21 cellular contexts compared by ENCODE assay signal in the genomic region with DNA sequence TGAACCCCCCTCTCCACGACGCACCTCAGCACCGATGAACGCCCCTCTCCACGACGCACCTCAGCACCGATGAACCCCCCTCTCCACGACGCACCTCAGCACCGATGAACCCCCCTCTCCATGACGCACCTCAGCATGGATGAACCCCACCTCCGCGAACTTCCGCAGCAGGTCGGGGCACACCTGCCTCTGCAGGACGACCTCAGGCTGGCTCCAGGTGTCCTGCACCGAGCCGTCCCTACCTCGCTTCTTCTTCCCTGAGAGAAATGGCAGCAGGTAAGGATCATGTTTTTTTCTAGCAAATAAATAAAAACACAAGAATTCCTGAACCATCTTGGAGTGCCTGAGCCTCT. TPM values are rescaled to one million over a fixed set of nuclear protein-coding genes. Genes with fewer than 3 reads are reported as not detected.
A peak's percentile ranks its signal among the peaks of the same experiment; 100 is the strongest.
DNase-seq lines count a peak whose midpoint lies in the region; ATAC-seq and TF ChIP-seq lines count a peak whose summit lies in the region.
"Had no signal": no experiment of that assay in that cellular context is flagged by ENCODE, and none has a peak within 500 bp of the region (broad histone marks: within the 10 kb centered on the region; RNA-seq: fewer than 3 reads in every experiment).

No MANE protein-coding gene starts in this region.

- H3K9ac ChIP-seq in BLaER1 (no peak overlapping the region), neuronal stem cell (ENCODE audit: low read depth, low read length, poor library complexity) (no peak overlapping the region), mesendoderm (ENCODE audit: low read length) (no peak overlapping the region)
- H3K9ac ChIP-seq: BLaER1 treated with 17β-estradiol and CSF1 and Interleukin-3, amounts not matched to agents 10 nM and 100 nM; GM23248 had no signal

- peak overlapping the region; percentile 82 for H3K14ac ChIP-seq in neuronal stem cell (ENCODE audit: low read length)

- H3K18ac ChIP-seq in neuronal stem cell (ENCODE audit: low read length) (no peak overlapping the region), mesendoderm (ENCODE audit: low read length) (no peak overlapping the region)

- no peak for ATAC-seq in Right ventricle myocardium superior (ENCODE audit: poor library complexity)
- ATAC-seq in HG02870 (IDR thresholded peaks at IDR 0.05; ENCODE audit: unreplicated experiment), result no peak
- ATAC-seq: GM12878, HCT116 had no signal

- H2BK15ac ChIP-seq in neuronal stem cell (ENCODE audit: low read length) (no peak overlapping the region), mesendoderm (replicated peaks; ENCODE audit: low read depth) (no peak overlapping the region)

- no peaks in the 10 kb centered on the region for H3K79me2 ChIP-seq in mesendoderm (ENCODE audit: control insufficient read depth, insufficient read depth, low read length)

- H3K27ac ChIP-seq in left ventricle myocardium inferior (replicated peaks) (no peak overlapping the region), BLaER1 (no peak overlapping the region), neuronal stem cell (replicated peaks; ENCODE audit: low read length) (no peak overlapping the region), spleen (no peak overlapping the region), mesendoderm (ENCODE audit: low read depth, low read length) (no peak overlapping the region)
- H3K27ac ChIP-seq: 22Rv1; BLaER1 treated with 17β-estradiol and CSF1 and Interleukin-3, amounts not matched to agents 10 nM and 100 nM; GM23248 had no signal

- TF ChIP-seq CTCF in left ventricle myocardium inferior (IDR thresholded peaks at IDR 0.05; ENCODE audit: borderline replicate concordance) (no peak), spleen (IDR thresholded peaks at IDR 0.05 in 8 of 11, conservative IDR thresholded peaks at IDR 0.05 in 3 of 11) (no peak)

- intact Hi-C loops in Right ventricle myocardium superior (cut with DNase I), result no loop called here
- intact Hi-C loops in left ventricle myocardium inferior (cut with micrococcal nuclease), result no loop called here
- intact Hi-C loops in spleen (cut with DNase I; ENCODE audit: low total_unique reads), result no loop called here

- peaks cover 27% of the 10 kb centered on the region for H4K20me1 ChIP-seq in BLaER1

- H3K36me3 ChIP-seq in left ventricle myocardium inferior (no peaks in the 10 kb centered on the region), BLaER1 (no peaks in the 10 kb centered on the region), neuronal stem cell (replicated peaks in 1 of 2; ENCODE audit: control insufficient read depth in 2 of 2, insufficient read depth in 2 of 2, low read length in 2 of 2) (no peaks in the 10 kb centered on the region), spleen (no peaks in the 10 kb centered on the region), mesendoderm (ENCODE audit: control insufficient read depth, insufficient read depth, low read length) (no peaks in the 10 kb centered on the region)
- H3K36me3 ChIP-seq: BLaER1 treated with 17β-estradiol and CSF1 and Interleukin-3, amounts not matched to agents 10 nM and 100 nM had no signal

- peak; percentile 30 for DNase-seq in Right ventricle myocardium superior
- DNase-seq in left ventricle myocardium inferior, result no peak
- no peak for DNase-seq in neuronal stem cell (ENCODE audit: low spot score)
- DNase-seq in spleen, result peak; percentile 31
- DNase-seq in NCI-H2081 treated with DMSO at 0.1 percent for 48 hours (lab: John Stamatoyannopoulos, UW), result no peak
- no peak for DNase-seq in mesendoderm
- DNase-seq: DMS 273 treated with DMSO at 0.1 percent for 48 hours, EL, GDM1, GM23248, H7 had no signal

- H3K56ac ChIP-seq in mesendoderm (ENCODE audit: low read length), result no peak overlapping the region

- no CpG with 5 or more reads among the region's 19 CpGs for WGBS in neuronal stem cell (ENCODE audit: extremely low coverage in 2 of 2, insufficient read length in 2 of 2, insufficient replicate concordance in 1 of 2), 2 donors
- WGBS in spleen, 5 donors, result 94 to 96% (median 95%) methylated on average over 15 to 19 of the region's 19 CpGs
- WGBS in mesendoderm (ENCODE audit: extremely low coverage, insufficient coverage, low lambda C conversion rate), result no CpG with 5 or more reads among the region's 19 CpGs

- H3K27me3 ChIP-seq in left ventricle myocardium inferior (ENCODE audit: low read depth) (peaks cover 51% of the 10 kb centered on the region), BLaER1 (peaks cover 27% of the 10 kb centered on the region), neuronal stem cell (ENCODE audit: control insufficient read depth in 3 of 3, insufficient read depth in 3 of 3, low read depth in 1 of 3, low read length in 3 of 3) (no peaks in the 10 kb centered on the region), spleen (replicated peaks in 1 of 7) (peaks cover 0 to 87% (median 20%) of the 10 kb centered on the region in 7 donors), mesendoderm (ENCODE audit: insufficient read depth, low read length, poor library complexity) (no peaks in the 10 kb centered on the region)

- H2BK120ac ChIP-seq in neuronal stem cell (ENCODE audit: low read depth, low read length) (no peak overlapping the region), mesendoderm (ENCODE audit: low read depth, low read length) (no peak overlapping the region)

- no peak for TF ChIP-seq POLR2A in spleen (IDR thresholded peaks at IDR 0.05)

- H3K23ac ChIP-seq in neuronal stem cell (ENCODE audit: low read depth, low read length, poor library complexity) (no peak overlapping the region), mesendoderm (ENCODE audit: low read length) (no peak overlapping the region)

- H2BK5ac ChIP-seq in neuronal stem cell (ENCODE audit: low read length) (peak overlapping the region; percentile 75), mesendoderm (ENCODE audit: low read length) (no peak overlapping the region)

- H3K4me2 ChIP-seq in BLaER1, result peak overlapping the region; percentile 9; the same call in 1 of the 2 replicates
- no peak overlapping the region for H3K4me2 ChIP-seq in neuronal stem cell (ENCODE audit: insufficient read depth, low read length, poor library complexity, severe bottlenecking)
- H3K4me2 ChIP-seq in mesendoderm (ENCODE audit: low read length), result no peak overlapping the region

- H3K4me3 ChIP-seq in left ventricle myocardium inferior, result no peak overlapping the region
- no peak overlapping the region for H3K4me3 ChIP-seq in BLaER1
- no peak overlapping the region for H3K4me3 ChIP-seq in neuronal stem cell (ENCODE audit: low read length in 2 of 2)
- H3K4me3 ChIP-seq in spleen, result no peak overlapping the region
- H3K4me3 ChIP-seq in mesendoderm (ENCODE audit: low read length), result no peak overlapping the region
- H3K4me3 ChIP-seq: BLaER1 treated with 17β-estradiol and CSF1 and Interleukin-3, amounts not matched to agents 10 nM and 100 nM; GM12878; GM23248 had no signal

- H4K5ac ChIP-seq in mesendoderm (ENCODE audit: low read length), result no peak overlapping the region

- H2AK5ac ChIP-seq in neuronal stem cell (ENCODE audit: low read depth, low read length) (peak overlapping the region; percentile 89), mesendoderm (ENCODE audit: low read length) (no peak overlapping the region)

- H3K9me3 ChIP-seq in left ventricle myocardium inferior (replicated peaks) (no peaks in the 10 kb centered on the region), BLaER1 (no peaks in the 10 kb centered on the region), neuronal stem cell (replicated peaks in 1 of 2; ENCODE audit: control insufficient read depth in 2 of 2, insufficient read depth in 1 of 2, low read depth in 1 of 2, low read length in 2 of 2) (no peaks in the 10 kb centered on the region), spleen (no peaks in the 10 kb centered on the region)
- H3K9me3 ChIP-seq: BLaER1 treated with 17β-estradiol and CSF1 and Interleukin-3, amounts not matched to agents 10 nM and 100 nM had no signal

- H3K79me1 ChIP-seq in neuronal stem cell (ENCODE audit: low read depth, low read length), result no peaks in the 10 kb centered on the region
- H3K79me1 ChIP-seq in mesendoderm (ENCODE audit: low read length), result no peaks in the 10 kb centered on the region

- H2AFZ ChIP-seq in neuronal stem cell (ENCODE audit: low read length), result no peak overlapping the region
- H2AFZ ChIP-seq: GM23248 had no signal

- no peak overlapping the region for H4K91ac ChIP-seq in neuronal stem cell (ENCODE audit: low read depth, low read length, poor library complexity)

- H3K4me1 ChIP-seq in left ventricle myocardium inferior (no peaks in the 10 kb centered on the region), BLaER1 (peaks cover 47% of the 10 kb centered on the region), neuronal stem cell (ENCODE audit: control insufficient read depth in 2 of 2, insufficient read depth in 1 of 2, low read depth in 1 of 2, low read length in 2 of 2) (peaks cover 0 to 3% of the 10 kb centered on the region in 2 donors), spleen (peaks cover 0 to 21% (median 8%) of the 10 kb centered on the region in 6 donors), mesendoderm (ENCODE audit: control insufficient read depth, low read depth, low read length) (no peaks in the 10 kb centered on the region)

- H4K8ac ChIP-seq in neuronal stem cell (ENCODE audit: low read depth, low read length) (no peak overlapping the region), mesendoderm (ENCODE audit: low read depth, low read length) (no peak overlapping the region)

- H2BK12ac ChIP-seq in neuronal stem cell (ENCODE audit: low read length), result no peak overlapping the region

- H3K4ac ChIP-seq in neuronal stem cell (ENCODE audit: low read length) (no peak overlapping the region), mesendoderm (ENCODE audit: low read depth, low read length) (no peak overlapping the region)

RNA-seq across cellular contexts. Expression of gene CFAP46, which starts 24.1 kb away (rescaled TPM):
- total RNA-seq in Right ventricle myocardium superior, result 1.9 TPM
- 0.99 TPM for total RNA-seq in left ventricle myocardium inferior
- polyA plus RNA-seq in neuronal stem cell (2013, experiment 1 of 2), result 1.5 TPM
- 1.4 TPM for polyA plus RNA-seq in neuronal stem cell (2013, experiment 2 of 2)
- total RNA-seq in spleen, result 1 to 10 TPM in 1 of 7 donors, under 1 TPM in 5, not detected in 1; 0.09 to 1.1 (median 0.45) TPM
- under 1 TPM in 2 of 3 donors, not detected in 1; 0.03 to 0.08 TPM for polyA plus RNA-seq in spleen
- polyA plus RNA-seq in mesendoderm (2013, experiment 1 of 2), result 1.6 TPM
- polyA plus RNA-seq in mesendoderm (2013, experiment 2 of 2), result 1.2 TPM
- total RNA-seq: B cell; CD4-positive, alpha-beta T cell; GM12878 had no signal
- polyA plus RNA-seq: CD14-positive monocyte; CD8-positive, alpha-beta memory T cell had no signal

Comparison
In these comparisons a context has a peak if more than half of its experiments do, and no peak if none do; other contexts are left out.
1. DNase-seq: peak in Right ventricle myocardium superior (single experiment) and spleen (single experiment); none in left ventricle myocardium inferior (single experiment), neuronal stem cell (single experiment), NCI-H2081 treated with DMSO at 0.1 percent for 48 hours (single experiment) and mesendoderm (single experiment).